Comparison of ENCODE assay signal across 1 cellular context in the genomic region with DNA sequence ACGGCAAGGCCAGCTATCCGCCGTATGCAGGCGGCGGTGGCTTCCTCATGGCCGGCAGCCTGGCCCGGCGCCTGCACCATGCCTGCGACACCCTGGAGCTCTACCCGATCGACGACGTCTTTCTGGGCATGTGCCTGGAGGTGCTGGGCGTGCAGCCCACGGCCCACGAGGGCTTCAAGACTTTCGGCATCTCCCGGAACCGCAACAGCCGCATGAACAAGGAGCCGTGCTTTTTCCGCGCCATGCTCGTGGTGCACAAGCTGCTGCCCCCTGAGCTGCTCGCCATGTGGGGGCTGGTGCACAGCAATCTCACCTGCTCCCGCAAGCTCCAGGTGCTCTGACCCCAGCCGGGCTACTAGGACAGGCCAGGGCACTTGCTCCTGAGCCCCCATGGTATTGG.
TF ChIP-seq lines count a peak whose summit lies in the region.

No MANE protein-coding gene starts in this region.

TF ChIP-seq in H1, 55 proteins besides CTCF, POLR2A, EP300 and RAD21:
- TF ChIP-seq CHD7 (IDR thresholded peaks at IDR 0.05; ENCODE audit: insufficient replicate concordance, low read length) (no peak), KDM1A (IDR thresholded peaks at IDR 0.05; ENCODE audit: borderline replicate concordance, low read length) (no peak), ATF3 (IDR thresholded peaks at IDR 0.05; ENCODE audit: insufficient read depth, low read depth, low read length) (no peak), RXRA (IDR thresholded peaks at IDR 0.05; ENCODE audit: insufficient read depth, low read depth, low read length) (no peak), CEBPB (IDR thresholded peaks at IDR 0.05; ENCODE audit: low read depth, low read length) (no peak), HDAC2 (IDR thresholded peaks at IDR 0.05; ENCODE audit: borderline replicate concordance in 1 of 2, low read depth in 2 of 2, low read length in 2 of 2) (no peak), BCL11A (IDR thresholded peaks at IDR 0.05; ENCODE audit: low read depth in 2 of 2, low read length in 2 of 2) (no peak), CREB1 (IDR thresholded peaks at IDR 0.05) (no peak), EZH2 (IDR thresholded peaks at IDR 0.05; ENCODE audit: low read depth, low read length, severe bottlenecking) (no peak), EGR1 (IDR thresholded peaks at IDR 0.05; ENCODE audit: borderline replicate concordance, low read depth, low read length) (no peak), RFX5 (IDR thresholded peaks at IDR 0.05; ENCODE audit: borderline replicate concordance, low read depth, low read length) (no peak), TCF12 (IDR thresholded peaks at IDR 0.05; ENCODE audit: low read depth, low read length) (no peak), TAF7 (optimal IDR thresholded peaks at IDR 0.05; ENCODE audit: borderline replicate concordance, low read depth, low read length) (no peak), JUN (IDR thresholded peaks at IDR 0.05; ENCODE audit: low read depth, low read length) (no peak), MAFK (IDR thresholded peaks at IDR 0.05; ENCODE audit: low read depth, low read length) (no peak)
